ENCODE assay signal across 22 cellular contexts in the genomic region with DNA sequence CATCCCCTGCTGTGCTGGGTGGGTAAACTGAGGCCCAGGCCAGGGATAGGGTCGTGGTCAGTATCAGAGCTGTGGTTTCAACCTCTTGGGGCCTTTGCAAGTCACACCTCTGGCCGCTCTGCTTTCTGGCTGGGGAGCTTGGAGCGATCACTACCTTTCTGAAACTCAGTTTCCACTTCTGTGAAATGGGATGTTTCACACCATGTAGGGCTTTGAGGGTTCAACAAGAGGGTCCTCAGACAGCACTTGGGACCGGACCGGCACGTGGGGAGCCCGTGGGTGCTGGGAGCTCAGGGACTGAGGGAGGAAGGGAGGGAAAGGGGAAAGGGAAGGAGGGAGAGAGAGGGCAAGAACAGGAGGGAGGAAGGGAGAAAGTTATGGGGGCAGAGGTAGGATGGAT. TPM values are rescaled to one million over a fixed set of nuclear protein-coding genes. Genes with fewer than 3 reads are reported as not detected.
DNase-seq lines count a peak whose midpoint lies in the region; ATAC-seq, FAIRE-seq and TF ChIP-seq lines count a peak whose summit lies in the region.
"Had no signal": no experiment of that assay in that cellular context is flagged by ENCODE, and none has a peak within 500 bp of the region (broad histone marks: within the 10 kb centered on the region; RNA-seq: fewer than 3 reads in every experiment).

No MANE protein-coding gene starts in this region.

- 7% methylated on average over 7 of the region's 7 CpGs for WGBS in K562 (ENCODE audit: insufficient coverage, low coverage, missing lambda C conversion rate)
- no CpG with 5 or more reads among the region's 7 CpGs for WGBS in neuronal stem cell (ENCODE audit: extremely low coverage in 2 of 2, insufficient read length in 2 of 2, insufficient replicate concordance in 1 of 2), 2 donors

- no peak overlapping the region for H2BK5ac ChIP-seq in neuronal stem cell (ENCODE audit: low read length)

- TF ChIP-seq EP300 in K562 (IDR thresholded peaks at IDR 0.05; ENCODE audit: low read length) = no peak

- H2AFZ ChIP-seq in K562 (ENCODE audit: low read depth, low read length) (no peak overlapping the region), neuronal stem cell (ENCODE audit: low read length) (no peak overlapping the region)
- H2AFZ ChIP-seq: GM23248 had no signal

- H3K9me3 ChIP-seq in left ventricle myocardium inferior (replicated peaks) = peaks cover 10% of the 10 kb centered on the region
- H3K9me3 ChIP-seq in K562 (replicated peaks; ENCODE audit: control insufficient read depth, insufficient read depth, low read depth, low read length) = no peaks in the 10 kb centered on the region
- H3K9me3 ChIP-seq in neuronal stem cell (replicated peaks in 1 of 2; ENCODE audit: control insufficient read depth in 2 of 2, insufficient read depth in 1 of 2, low read depth in 1 of 2, low read length in 2 of 2) = peaks cover 0 to 6% of the 10 kb centered on the region in 2 donors
- H3K9me3 ChIP-seq: A549 had no signal

- H3K14ac ChIP-seq in neuronal stem cell (ENCODE audit: low read length) = no peak overlapping the region

- no peak overlapping the region for H2AK5ac ChIP-seq in neuronal stem cell (ENCODE audit: low read depth, low read length)

- TF ChIP-seq CTCF in left ventricle myocardium inferior (IDR thresholded peaks at IDR 0.05; ENCODE audit: borderline replicate concordance) = no peak
- no peak for TF ChIP-seq CTCF in K562 (IDR thresholded peaks at IDR 0.05 in 2 of 3, conservative IDR thresholded peaks at IDR 0.05 in 1 of 3; ENCODE audit: insufficient read depth in 2 of 3, low read depth in 1 of 3, low read length in 3 of 3)

- H4K91ac ChIP-seq in neuronal stem cell (ENCODE audit: low read depth, low read length, poor library complexity) = no peak overlapping the region

- TF ChIP-seq POLR2A in K562 (conservative IDR thresholded peaks at IDR 0.05) = no peak

- H3K18ac ChIP-seq in neuronal stem cell (ENCODE audit: low read length) = no peak overlapping the region

- H3K4me3 ChIP-seq in left ventricle myocardium inferior (no peak overlapping the region), K562 (no peak overlapping the region), neuronal stem cell (ENCODE audit: low read length in 2 of 2) (no peak overlapping the region)
- H3K4me3 ChIP-seq: A549; BLaER1 treated with 17β-estradiol and CSF1 and Interleukin-3, amounts not matched to agents 10 nM and 100 nM; GM23248 had no signal

- no peaks in the 10 kb centered on the region for H3K4me1 ChIP-seq in left ventricle myocardium inferior
- H3K4me1 ChIP-seq in K562 (replicated peaks in 1 of 2; ENCODE audit: control insufficient read depth in 2 of 2, insufficient read depth in 2 of 2, low read length in 2 of 2) = peaks cover 0 to 14% of the 10 kb centered on the region in 2 experiments; a peak in 3 of 5 replicates
- H3K4me1 ChIP-seq in neuronal stem cell (ENCODE audit: control insufficient read depth in 2 of 2, insufficient read depth in 1 of 2, low read depth in 1 of 2, low read length in 2 of 2) = peaks cover 2 to 7% of the 10 kb centered on the region in 2 donors

- no peak for TF ChIP-seq RAD21 in K562 (CRISPR knock-in tag; conservative IDR thresholded peaks at IDR 0.05 in 1 of 2, IDR thresholded peaks at IDR 0.05 in 1 of 2)

- H3K79me2 ChIP-seq in K562 (ENCODE audit: control insufficient read depth, insufficient read depth, low read length) = no peaks in the 10 kb centered on the region

- POLR2A ChIA-PET in K562 (lab: Yijun Ruan, JAX) = interaction anchor here (0.6 kb wide), 1 partner anchor 687 kb away, joined by 3 read pairs; no protein-coding TSS in a partner anchor

- H3K27me3 ChIP-seq in left ventricle myocardium inferior (ENCODE audit: low read depth) (peaks cover 87% of the 10 kb centered on the region), K562 (ENCODE audit: control insufficient read depth in 2 of 2, insufficient read depth in 2 of 2, low read length in 2 of 2) (peaks cover 4 to 18% of the 10 kb centered on the region in 2 experiments; a peak in 2 of 5 replicates), neuronal stem cell (ENCODE audit: control insufficient read depth in 3 of 3, insufficient read depth in 3 of 3, low read depth in 1 of 3, low read length in 3 of 3) (peaks cover 0 to 2% (median 0%) of the 10 kb centered on the region in 3 experiments)
- H3K27me3 ChIP-seq: BLaER1 treated with 17β-estradiol and CSF1 and Interleukin-3, amounts not matched to agents 10 nM and 100 nM had no signal

- no peak for FAIRE-seq in K562 (lab: Jason Lieb, UNC)
- FAIRE-seq: A549, G401.6, GM12891, H54, HTR-8/SVneo had no signal

- peak overlapping the region; percentile 54 for H2BK15ac ChIP-seq in neuronal stem cell (ENCODE audit: low read length)

- DNase-seq in Right ventricle myocardium inferior (ENCODE audit: missing footprints) (peak; percentile 57), left ventricle myocardium inferior (no peak), K562 (ENCODE audit: extremely low read depth in 1 of 4, low spot score in 3 of 4) (no peak), neuronal stem cell (ENCODE audit: low spot score) (no peak), NCI-H2081 treated with DMSO at 0.1 percent for 48 hours (lab: John Stamatoyannopoulos, UW) (no peak), C1 segment of cervical spinal cord (lab: John Stamatoyannopoulos, UW) (no peak), GM19238 (ENCODE audit: insufficient read length, low spot score) (no peak)
- DNase-seq: AML-193; CD4-positive, CD25-positive, alpha-beta regulatory T cell; CD8-positive, alpha-beta memory T cell; COR-L47; GM23248; HCEC 1CT; HFFc6 had no signal

- peak overlapping the region in 1 of 2 experiments; percentile 56; a peak in 1 of 4 replicates for H3K9ac ChIP-seq in K562 (ENCODE audit: insufficient read depth in 1 of 2, low read depth in 2 of 2, low read length in 2 of 2)
- no peak overlapping the region for H3K9ac ChIP-seq in neuronal stem cell (ENCODE audit: low read depth, low read length, poor library complexity)
- H3K9ac ChIP-seq: BLaER1 treated with 17β-estradiol and CSF1 and Interleukin-3, amounts not matched to agents 10 nM and 100 nM; GM23248; KMS-11 had no signal

- no peak overlapping the region for H3K23ac ChIP-seq in neuronal stem cell (ENCODE audit: low read depth, low read length, poor library complexity)

- H2BK120ac ChIP-seq in neuronal stem cell (ENCODE audit: low read depth, low read length) = no peak overlapping the region

- H3K27ac ChIP-seq in left ventricle myocardium inferior (replicated peaks) = no peak overlapping the region
- no peak overlapping the region for H3K27ac ChIP-seq in K562 (ENCODE audit: extremely low read depth, low read depth, low read length)
- no peak overlapping the region for H3K27ac ChIP-seq in neuronal stem cell (replicated peaks; ENCODE audit: low read length)
- H3K27ac ChIP-seq: 22Rv1, A549, GM23248, KMS-11 had no signal

- H3K36me3 ChIP-seq in left ventricle myocardium inferior (no peaks in the 10 kb centered on the region), K562 (ENCODE audit: control insufficient read depth, insufficient read depth, low read length) (no peaks in the 10 kb centered on the region), neuronal stem cell (replicated peaks in 1 of 2; ENCODE audit: control insufficient read depth in 2 of 2, insufficient read depth in 2 of 2, low read length in 2 of 2) (no peaks in the 10 kb centered on the region)

- no peak overlapping the region for H3K4me2 ChIP-seq in K562 (ENCODE audit: insufficient read depth, low read length)
- H3K4me2 ChIP-seq in neuronal stem cell (ENCODE audit: insufficient read depth, low read length, poor library complexity, severe bottlenecking) = no peak overlapping the region
- H3K4me2 ChIP-seq: A549; BLaER1 treated with 17β-estradiol and CSF1 and Interleukin-3, amounts not matched to agents 10 nM and 100 nM; KMS-11 had no signal

- CTCF ChIA-PET in K562 (lab: Yijun Ruan, JAX; ENCODE audit: low intra/inter-chr PET ratio) = no interaction called here

- H3K9me1 ChIP-seq in K562 (ENCODE audit: control insufficient read depth, insufficient read depth, low read length) = no peaks in the 10 kb centered on the region

- intact Hi-C loops in Right ventricle myocardium inferior (cut with DNase I) = no loop called here
- intact Hi-C loops in left ventricle myocardium inferior (cut with micrococcal nuclease) = no loop called here
- intact Hi-C loops in K562 (cut with micrococcal nuclease) = no loop called here

- no peaks in the 10 kb centered on the region for H3K79me1 ChIP-seq in neuronal stem cell (ENCODE audit: low read depth, low read length)

- H4K20me1 ChIP-seq in K562 (replicated peaks; ENCODE audit: control insufficient read depth, insufficient read depth, low read length) = no peaks in the 10 kb centered on the region
- H4K20me1 ChIP-seq: BLaER1 treated with 17β-estradiol and CSF1 and Interleukin-3, amounts not matched to agents 10 nM and 100 nM had no signal

- in situ Hi-C loops in K562 (cut with MboI) = no loop called here

- H2BK12ac ChIP-seq in neuronal stem cell (ENCODE audit: low read length) = peak overlapping the region; percentile 31

- no peak overlapping the region for H3K4ac ChIP-seq in neuronal stem cell (ENCODE audit: low read length)

- ATAC-seq in Right ventricle myocardium inferior (no peak), K562 (no peak)
- ATAC-seq: A549 had no signal

- no TSS peak for BruUV-seq in K562 (replicated peaks; lab: Mats Ljungman, UMichigan)

- peak overlapping the region; percentile 10 for H4K8ac ChIP-seq in neuronal stem cell (ENCODE audit: low read depth, low read length)

RNA-seq across cellular contexts. Expression of a gene that starts 21.1 kb away (rescaled TPM):
- total RNA-seq in Right ventricle myocardium inferior (20.8 TPM), left ventricle myocardium inferior (19.9 TPM), K562 (2014; rRNA removed) (38.1 and 42.4 TPM in 2 replicates), K562 (2014; rRNA removed; fragmentation: Illumina TruSeq; extraction: Trizol) (5.7 and 10.9 TPM in 2 replicates), K562 (2015; rRNA removed; fragmentation: Illumina TruSeq; extraction: Trizol) (27.7 and 31.0 TPM in 2 replicates), K562 (2021) (61.1 and 65.5 TPM in 2 replicates)
- 25.8 and 59.8 TPM in 2 replicates for total RNA-seq in K562 (2011; cell fraction: chromatin; rRNA removed; ENCODE audit: low replicate concordance)
- 50.9 and 57.9 TPM in 2 replicates for total RNA-seq in K562 (2011; cell fraction: nucleolus; rRNA removed)
- total RNA-seq in K562 (2011; cell fraction: nucleoplasm; rRNA removed) = 34.4 and 35.8 TPM in 2 replicates
- polyA plus RNA-seq in K562 (2011; rRNA removed) (21.2 and 39.4 TPM in 2 replicates), K562 (2014; fragmentation: Illumina TruSeq; extraction: Trizol) (23.7 and 27.1 TPM in 2 replicates), K562 (2014; fragmentation: Nextera tagmentation; extraction: Ambion mirVana) (1 to 10 TPM in 1 of 2 experiments, under 1 TPM in 1; 0.79 to 1.1 TPM), K562 (2014; rRNA removed) (51.7 and 52.6 TPM in 2 replicates)
- polyA plus RNA-seq in K562 (2011; cell fraction: cytosol; rRNA removed) = 57.8 and 119 TPM in 2 replicates
- polyA plus RNA-seq in K562 (2011; cell fraction: nucleus; rRNA removed) = 39.0 and 56.0 TPM in 2 replicates
- 40.4 and 112 TPM in 2 replicates for polyA plus RNA-seq in K562 (2012)
- polyA minus RNA-seq in K562 (2011; rRNA and poly(A)+ RNA removed) = 13.2 and 17.5 TPM in 2 replicates
- 28.4 and 35.0 TPM in 2 replicates for polyA minus RNA-seq in K562 (2011; cell fraction: cytosol; rRNA and poly(A)+ RNA removed)
- 23.0 and 27.4 TPM in 2 replicates for polyA minus RNA-seq in K562 (2011; cell fraction: nucleus; rRNA and poly(A)+ RNA removed)
- 109 TPM for polyA plus RNA-seq in neuronal stem cell (2013, experiment 1 of 2)
- 106 TPM for polyA plus RNA-seq in neuronal stem cell (2013, experiment 2 of 2)

RNA-seq across cellular contexts. Expression of a gene that starts 22.9 kb away (rescaled TPM):
- total RNA-seq in Right ventricle myocardium inferior (35.5 TPM), left ventricle myocardium inferior (31.2 TPM), K562 (2014; rRNA removed) (82.6 and 90.5 TPM in 2 replicates), K562 (2014; rRNA removed; fragmentation: Illumina TruSeq; extraction: Trizol) (35.5 and 50.0 TPM in 2 replicates), K562 (2015; rRNA removed; fragmentation: Illumina TruSeq; extraction: Trizol) (64.3 and 64.8 TPM in 2 replicates), K562 (2021) (119 TPM in 2 replicates)
- total RNA-seq in K562 (2011; cell fraction: chromatin; rRNA removed; ENCODE audit: low replicate concordance) = 106 and 273 TPM in 2 replicates
- total RNA-seq in K562 (2011; cell fraction: nucleolus; rRNA removed) = 296 and 314 TPM in 2 replicates
- 215 and 219 TPM in 2 replicates for total RNA-seq in K562 (2011; cell fraction: nucleoplasm; rRNA removed)
- polyA plus RNA-seq in K562 (2011; rRNA removed) (114 and 144 TPM in 2 replicates), K562 (2014; fragmentation: Illumina TruSeq; extraction: Trizol) (84.8 and 97.0 TPM in 2 replicates), K562 (2014; fragmentation: Nextera tagmentation; extraction: Ambion mirVana) (10 to 100 TPM in 1 of 2 experiments, 1 to 10 TPM in 1; 4.9 to 18.1 TPM), K562 (2014; rRNA removed) (86.0 and 87.5 TPM in 2 replicates)
- 128 and 182 TPM in 2 replicates for polyA plus RNA-seq in K562 (2011; cell fraction: cytosol; rRNA removed)
- polyA plus RNA-seq in K562 (2011; cell fraction: nucleus; rRNA removed) = 207 and 344 TPM in 2 replicates
- 78.2 and 109 TPM in 2 replicates for polyA plus RNA-seq in K562 (2012)
- polyA minus RNA-seq in K562 (2011; rRNA and poly(A)+ RNA removed) = 78.1 and 108 TPM in 2 replicates
- polyA minus RNA-seq in K562 (2011; cell fraction: cytosol; rRNA and poly(A)+ RNA removed) = 89.7 and 127 TPM in 2 replicates
- polyA minus RNA-seq in K562 (2011; cell fraction: nucleus; rRNA and poly(A)+ RNA removed) = 32.6 and 43.8 TPM in 2 replicates
- 51.5 TPM for polyA plus RNA-seq in neuronal stem cell (2013, experiment 1 of 2)
- polyA plus RNA-seq in neuronal stem cell (2013, experiment 2 of 2) = 51.9 TPM
